ENCODE assay signal across 16 cellular contexts in the genomic region with DNA sequence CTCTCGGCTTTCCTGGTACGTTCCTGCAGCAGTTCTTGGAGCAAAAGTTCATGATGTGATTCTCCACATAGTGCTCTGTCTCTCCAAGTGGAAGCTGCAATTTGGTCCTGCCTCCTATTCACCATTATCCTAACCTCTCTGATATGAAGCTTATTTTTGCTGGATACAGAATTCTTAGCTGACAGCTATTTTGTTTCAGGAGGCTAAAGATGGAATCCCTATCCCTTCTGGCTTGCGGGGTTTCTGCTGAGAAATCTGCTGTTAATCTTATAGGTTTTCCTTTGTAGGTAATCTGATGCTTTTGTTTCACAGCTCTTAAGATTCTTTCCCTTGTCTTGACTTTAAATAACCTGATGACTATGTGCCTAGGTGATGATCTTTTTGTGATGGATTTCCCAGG.
DNase-seq lines count a peak whose midpoint lies in the region; ATAC-seq and TF ChIP-seq lines count a peak whose summit lies in the region.
"Had no signal": no experiment of that assay in that cellular context is flagged by ENCODE, and none has a peak within 500 bp of the region (broad histone marks: within the 10 kb centered on the region; RNA-seq: fewer than 3 reads in every experiment).

No MANE protein-coding gene starts in this region.

- peaks cover 34 to 90% (median 59%) of the 10 kb centered on the region in 3 experiments for H3K36me3 Mint-ChIP-seq in H9 (ENCODE audit: insufficient read depth in 1 of 3, low read depth in 3 of 3)
- peaks cover 65% of the 10 kb centered on the region for H3K36me3 Mint-ChIP-seq in WTC11
- H3K36me3 Mint-ChIP-seq: CD4-positive, CD25-positive, alpha-beta regulatory T cell; CD8-positive, alpha-beta T cell had no signal

- H2BK5ac ChIP-seq in H9 (ENCODE audit: insufficient read length, low read length), result peak overlapping the region; percentile 41
- no peak overlapping the region for H2BK5ac ChIP-seq in mesendoderm (ENCODE audit: low read length)

- H4K91ac ChIP-seq in H9 (ENCODE audit: insufficient read length, low read depth, low read length), result no peak overlapping the region

- H3K27ac ChIP-seq in H9 (ENCODE audit: insufficient read length, low read depth, low read length), result no peak overlapping the region
- H3K27ac ChIP-seq in mesendoderm (ENCODE audit: low read depth, low read length), result no peak overlapping the region
- H3K27ac ChIP-seq: C4-2B, GM23248 had no signal

- H3K4me3 Mint-ChIP-seq in H9 (no peak overlapping the region), WTC11 (no peak overlapping the region)
- H3K4me3 Mint-ChIP-seq: CD4-positive, CD25-positive, alpha-beta regulatory T cell; CD8-positive, alpha-beta T cell had no signal

- no peaks in the 10 kb centered on the region for H3K4me1 ChIP-seq in H9 (ENCODE audit: insufficient read depth, low read length)
- no peaks in the 10 kb centered on the region for H3K4me1 ChIP-seq in mesendoderm (ENCODE audit: control insufficient read depth, low read depth, low read length)
- H3K4me1 ChIP-seq: Caco-2 had no signal

- no peaks in the 10 kb centered on the region for H4K20me1 ChIP-seq in H9 (ENCODE audit: control insufficient read depth, insufficient read depth, insufficient read length)

- H3K4me2 ChIP-seq in H9 (ENCODE audit: insufficient read depth, insufficient read length, low read length), result no peak overlapping the region
- no peak overlapping the region for H3K4me2 ChIP-seq in mesendoderm (ENCODE audit: low read length)

- H3K56ac ChIP-seq in H9 (ENCODE audit: insufficient read length, low read depth, low read length) (no peak overlapping the region), mesendoderm (ENCODE audit: low read length) (no peak overlapping the region)

- H3K9me3 ChIP-seq in H9 (ENCODE audit: control insufficient read depth, low read depth, low read length), result no peaks in the 10 kb centered on the region
- H3K9me3 ChIP-seq: Caco-2 had no signal

- H3K27me3 ChIP-seq in H9 (ENCODE audit: insufficient read depth, low read length) (no peaks in the 10 kb centered on the region), mesendoderm (ENCODE audit: insufficient read depth, low read length, poor library complexity) (no peaks in the 10 kb centered on the region)

- no peak overlapping the region for H2BK120ac ChIP-seq in H9 (ENCODE audit: low read depth, low read length, poor library complexity, severe bottlenecking)
- H2BK120ac ChIP-seq in mesendoderm (ENCODE audit: low read depth, low read length), result no peak overlapping the region

- no peak overlapping the region for H4K8ac ChIP-seq in H9 (replicated peaks; ENCODE audit: insufficient read length, low read depth, low read length)
- no peak overlapping the region for H4K8ac ChIP-seq in mesendoderm (ENCODE audit: low read depth, low read length)

- ATAC-seq in WTC11, result no peak
- ATAC-seq: CD8-positive, alpha-beta T cell; GM12878 had no signal

- H2AK5ac ChIP-seq in H9 (ENCODE audit: insufficient read length, low read length), result no peak overlapping the region
- no peak overlapping the region for H2AK5ac ChIP-seq in mesendoderm (ENCODE audit: low read length)

- H3K4ac ChIP-seq in H9 (ENCODE audit: low read depth, low read length) (no peak overlapping the region), mesendoderm (ENCODE audit: low read depth, low read length) (no peak overlapping the region)

- no peak overlapping the region for H4K5ac ChIP-seq in H9 (ENCODE audit: insufficient read length, low read depth, low read length)
- H4K5ac ChIP-seq in mesendoderm (ENCODE audit: low read length), result no peak overlapping the region

- H2AFZ ChIP-seq in H9 (ENCODE audit: low read length), result no peak overlapping the region
- H2AFZ ChIP-seq: GM23248 had no signal

- H3K4me1 Mint-ChIP-seq in H9, result no peaks in the 10 kb centered on the region
- H3K4me1 Mint-ChIP-seq in WTC11, result no peaks in the 10 kb centered on the region
- H3K4me1 Mint-ChIP-seq: CD4-positive, CD25-positive, alpha-beta regulatory T cell had no signal

- WGBS in H9 (ENCODE audit: extremely low coverage, insufficient read length, low lambda C conversion rate), result no CpG with 5 or more reads among the region's 3 CpGs
- no CpG with 5 or more reads among the region's 3 CpGs for WGBS in mesendoderm (ENCODE audit: extremely low coverage, insufficient coverage, low lambda C conversion rate)

- H3K27me3 Mint-ChIP-seq in H9 (ENCODE audit: low read depth) (0 out of 2 replicates have a peak, but pooled peaks cover 2% of the 10 kb centered on the region), WTC11 (ENCODE audit: low read depth) (no peaks in the 10 kb centered on the region; the same call in 1 of the 2 replicates)
- H3K27me3 Mint-ChIP-seq: CD4-positive, CD25-positive, alpha-beta regulatory T cell had no signal

- H3K79me1 ChIP-seq in H9 (ENCODE audit: insufficient read depth, low read depth, low read length, poor library complexity, severe bottlenecking), result no peaks in the 10 kb centered on the region
- no peaks in the 10 kb centered on the region for H3K79me1 ChIP-seq in mesendoderm (ENCODE audit: low read length)

- DNase-seq in H9, result no peak
- DNase-seq in WTC11 (ENCODE audit: low spot score), result no peak
- DNase-seq in mesendoderm, result peak; percentile 17
- no peak for DNase-seq in H4 (ENCODE audit: low spot score)
- DNase-seq in iPS-NIHi7 (ENCODE audit: extremely low spot score), result no peak
- no peak for DNase-seq in stimulated activated CD4-positive, alpha-beta T cell treated with anti-CD3 and anti-CD28 coated beads, Interleukin-12 subunit alpha, Interleukin-12 subunit beta, amount 100 ng/mL, for 4 hours
- DNase-seq: Caco-2; CD4-positive, CD25-positive, alpha-beta regulatory T cell; CD8-positive, alpha-beta T cell; DMS153; EL; GDM1; GM23248; HCEC 1CT had no signal

- CTCF ChIA-PET in WTC11 (lab: Charles Lee), result no interaction called here

- no peak overlapping the region for H2BK20ac ChIP-seq in H9 (ENCODE audit: low read depth, low read length, poor library complexity, severe bottlenecking)

- H3K27ac Mint-ChIP-seq in H9 (no peak overlapping the region), WTC11 (no peak overlapping the region)
- H3K27ac Mint-ChIP-seq: CD4-positive, CD25-positive, alpha-beta regulatory T cell; CD8-positive, alpha-beta T cell had no signal

- no peak overlapping the region for H3K18ac ChIP-seq in H9 (ENCODE audit: insufficient read length, low read depth, low read length)
- H3K18ac ChIP-seq in mesendoderm (ENCODE audit: low read length), result no peak overlapping the region

- no peaks in the 10 kb centered on the region for H3K36me3 ChIP-seq in mesendoderm (ENCODE audit: control insufficient read depth, insufficient read depth, low read length)

- H3K9me3 Mint-ChIP-seq in H9 (peaks cover 70 to 75% of the 10 kb centered on the region in 2 experiments), WTC11 (peaks cover 75% of the 10 kb centered on the region)

- no peaks in the 10 kb centered on the region for H3K23me2 ChIP-seq in H9 (ENCODE audit: insufficient read length, low read depth, low read length, poor library complexity, severe bottlenecking)

- H2BK15ac ChIP-seq in H9 (ENCODE audit: low read depth, low read length) (no peak overlapping the region), mesendoderm (replicated peaks; ENCODE audit: low read depth) (no peak overlapping the region)

- no peak overlapping the region for H3K4me3 ChIP-seq in mesendoderm (ENCODE audit: low read length)
- H3K4me3 ChIP-seq: GM12878, GM23248 had no signal

- no peak overlapping the region for H3T11ph ChIP-seq in H9 (ENCODE audit: low read length)

- H3K14ac ChIP-seq in H9 (ENCODE audit: insufficient read depth, low read length), result no peak overlapping the region

- POLR2A ChIA-PET in WTC11 (lab: Charles Lee), result no interaction called here

- TF ChIP-seq CTCF in H9 (conservative IDR thresholded peaks at IDR 0.05), result no peak
- no peak for TF ChIP-seq CTCF in WTC11 (IDR thresholded peaks at IDR 0.05)

- H3K9ac ChIP-seq in H9 (ENCODE audit: extremely low read depth, insufficient read length, low read length) (no peak overlapping the region), mesendoderm (ENCODE audit: low read length) (no peak overlapping the region)
- H3K9ac ChIP-seq: GM23248 had no signal

- H3K79me2 ChIP-seq in H9 (ENCODE audit: insufficient read depth, low read length) (no peaks in the 10 kb centered on the region), mesendoderm (ENCODE audit: control insufficient read depth, insufficient read depth, low read length) (no peaks in the 10 kb centered on the region)

- no peak overlapping the region for H2BK12ac ChIP-seq in H9 (ENCODE audit: insufficient read length, low read depth, low read length)

- H3K23ac ChIP-seq in H9 (ENCODE audit: insufficient read length, low read depth, low read length), result no peak overlapping the region
- no peak overlapping the region for H3K23ac ChIP-seq in mesendoderm (ENCODE audit: low read length)

TF ChIP-seq in WTC11, 78 proteins besides CTCF, POLR2A, EP300 and RAD21 (continues in another document):
- TF ChIP-seq GTF2I (CRISPR knock-in tag; conservative IDR thresholded peaks at IDR 0.05) (no peak), HMGA2 (CRISPR knock-in tag; IDR thresholded peaks at IDR 0.05) (no peak), MXD4 (CRISPR knock-in tag; IDR thresholded peaks at IDR 0.05; ENCODE audit: borderline replicate concordance) (no peak), AFF4 (CRISPR knock-in tag; IDR thresholded peaks at IDR 0.05; ENCODE audit: borderline replicate concordance) (no peak), TCF7 (CRISPR knock-in tag; IDR thresholded peaks at IDR 0.05; ENCODE audit: low read depth) (no peak)
